Comparison of ENCODE assay signal across 15 cellular contexts in the genomic region with DNA sequence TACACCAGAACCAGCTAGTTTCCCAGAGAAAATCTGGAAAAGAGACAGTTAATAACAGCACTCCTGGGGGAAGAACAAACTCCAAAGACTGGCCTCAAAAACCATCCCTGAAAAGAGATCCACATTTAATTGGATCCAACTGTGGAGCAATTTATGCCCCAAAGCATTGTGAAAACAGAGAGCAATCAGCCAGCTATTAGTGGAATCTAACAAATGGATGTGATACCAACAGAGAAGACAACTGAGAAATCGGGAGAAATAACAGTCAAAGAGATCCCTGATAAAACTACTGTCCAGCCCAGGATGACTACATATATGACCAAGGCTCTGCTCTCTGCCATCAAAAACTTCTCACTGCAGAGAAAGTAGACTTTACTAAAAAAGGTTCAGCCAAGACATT. TPM values are rescaled to one million over a fixed set of nuclear protein-coding genes. Genes with fewer than 3 reads are reported as not detected.
DNase-seq lines count a peak whose midpoint lies in the region; ATAC-seq lines count a peak whose summit lies in the region.
"Had no signal": no experiment of that assay in that cellular context is flagged by ENCODE, and none has a peak within 500 bp of the region (broad histone marks: within the 10 kb centered on the region; RNA-seq: fewer than 3 reads in every experiment).

No MANE protein-coding gene starts in this region.

- peak overlapping the region; percentile 56 for H2AFZ ChIP-seq in GM23248

- DNase-seq in GM23248, result peak; percentile 24
- peak; percentile 87 for DNase-seq in NCI-H460 (ENCODE audit: extremely low read depth, low read depth)
- DNase-seq in fibroblast of peridontal ligament (ENCODE audit: extremely low read depth), result peak; percentile 23
- no peak for DNase-seq in SHP77 (lab: John Stamatoyannopoulos, UW)
- no peak for DNase-seq in NCI-H446 (lab: John Stamatoyannopoulos, UW)
- no peak for DNase-seq in caudate nucleus (lab: John Stamatoyannopoulos, UW)
- DNase-seq: COR-L47, DMS 273 treated with DMSO at 0.1 percent for 48 hours, Karpas-422, NCI-H1417 treated with DMSO at 0.1 percent for 48 hours, NCI-H2029 treated with DMSO at 0.1 percent for 48 hours, NCI-H2171, Peyer's patch, T-cell had no signal

- H3K36me3 ChIP-seq in GM23248 (ENCODE audit: low read depth), result no peaks in the 10 kb centered on the region
- H3K36me3 ChIP-seq: Peyer's patch had no signal

- H3F3A ChIP-seq in GM23248 (ENCODE audit: insufficient read depth), result peaks cover 54% of the 10 kb centered on the region

- H3K27ac ChIP-seq in GM23248 (peak overlapping the region; percentile 44), caudate nucleus (ENCODE audit: low read depth, low read length) (no peak overlapping the region)
- H3K27ac ChIP-seq: Peyer's patch had no signal

- no peaks in the 10 kb centered on the region for H3K27me3 ChIP-seq in GM23248 (replicated peaks; ENCODE audit: insufficient read depth)
- H3K27me3 ChIP-seq: Peyer's patch had no signal

- 3 to 22% methylated on average over 1 of the region's 1 CpG for WGBS in GM23248 (ENCODE audit: low coverage in 1 of 2, low lambda C conversion rate in 2 of 2, missing lambda C conversion rate in 2 of 2), 2 experiments

- H3K79me2 ChIP-seq in GM23248 (ENCODE audit: insufficient read depth), result peaks cover 6% of the 10 kb centered on the region; the same call in 1 of the 2 replicates

- no peaks in the 10 kb centered on the region for H3K9me3 ChIP-seq in GM23248 (ENCODE audit: low read depth)
- H3K9me3 ChIP-seq: Peyer's patch had no signal

- H3K9me2 ChIP-seq in GM23248 (ENCODE audit: insufficient read depth), result no peaks in the 10 kb centered on the region

- ATAC-seq in HG02970 (IDR thresholded peaks at IDR 0.05; ENCODE audit: low FRiP score, unreplicated experiment), result no peak
- ATAC-seq: T-cell had no signal

- in situ Hi-C loops in GM23248 (cut with MboI), result no loop called here

- H3K4me3 ChIP-seq in GM23248, result no peak overlapping the region
- H3K4me3 ChIP-seq: Peyer's patch had no signal

- no peak overlapping the region for H3K4me2 ChIP-seq in GM23248 (ENCODE audit: unreplicated experiment)

- no peak overlapping the region for H3K9ac ChIP-seq in GM23248

- H4K20me1 ChIP-seq in GM23248 (ENCODE audit: insufficient read depth), result no peaks in the 10 kb centered on the region

- peaks cover 35% of the 10 kb centered on the region for H3K4me1 ChIP-seq in GM23248 (ENCODE audit: insufficient read depth)
- H3K4me1 ChIP-seq: Peyer's patch had no signal

RNA-seq across cellular contexts. Expression of gene TRIO, which starts 40.5 kb away (rescaled TPM):
- total RNA-seq in GM23248 (2014; rRNA removed; shearing (Covaris generic)), result 171 and 198 TPM in 2 replicates
- polyA plus RNA-seq in GM23248 (2016; fragmentation: Nextera tagmentation; extraction: Ambion mirVana), result 19.0 and 28.1 TPM in 2 replicates
- total RNA-seq in NCI-H460 (2014; rRNA removed; shearing (Covaris generic)), result 96.0 and 106 TPM in 2 replicates
- 126 and 144 TPM in 2 replicates for polyA plus RNA-seq in NCI-H460 (2014; cell fraction: nucleus; rRNA removed)

Comparison
In these comparisons a context has a peak if more than half of its experiments do, and no peak if none do; other contexts are left out.
1. DNase-seq: peak in GM23248 (single experiment), NCI-H460 (single experiment) and fibroblast of peridontal ligament (single experiment); none in SHP77 (0 of 2), NCI-H446 (0 of 2) and caudate nucleus (0 of 61).